ENCODE assay signal across 26 cellular contexts in genomic region chr17:14032234-14032633, GRCh38. TPM values are rescaled to one million over a fixed set of nuclear protein-coding genes. Genes with fewer than 3 reads are reported as not detected.
DNase-seq lines count a peak whose midpoint lies in the region; ATAC-seq, FAIRE-seq and TF ChIP-seq lines count a peak whose summit lies in the region.
"Had no signal": no experiment of that assay in that cellular context is flagged by ENCODE, and none has a peak within 500 bp of the region (broad histone marks: within the 10 kb centered on the region; RNA-seq: fewer than 3 reads in every experiment).

No MANE protein-coding gene starts in this region.

- H3K27ac ChIP-seq in HepG2 (ENCODE audit: extremely low read length, insufficient read depth, low read length) (no peak overlapping the region), right lobe of liver (no peak overlapping the region), neural cell (ENCODE audit: low read length) (peak overlapping the region; percentile 20)
- H3K27ac ChIP-seq: A549; BLaER1 treated with 17β-estradiol and CSF1 and Interleukin-3, amounts not matched to agents 10 nM and 100 nM; GM23248 had no signal

- no peak overlapping the region for H3K4me3 Mint-ChIP-seq in stimulated activated memory B cell treated with anti-CD40 and anti-IgM and Interleukin-4, amounts not matched to agents 10 μg/mL and 1 μg/mL and 100 μg/mL, for 72 hours
- H3K4me3 Mint-ChIP-seq: CD14-positive monocyte; CD4-positive, alpha-beta T cell; CD8-positive, alpha-beta memory T cell had no signal

- no peaks in the 10 kb centered on the region for H3K9me3 ChIP-seq in HepG2 (ENCODE audit: low read length)
- no peaks in the 10 kb centered on the region for H3K9me3 ChIP-seq in right lobe of liver
- H3K9me3 ChIP-seq in neural cell (ENCODE audit: low read length): no peaks in the 10 kb centered on the region
- H3K9me3 ChIP-seq: A549, BE2C had no signal

- TF ChIP-seq CTCF in HepG2 (CRISPR knock-in tag; IDR thresholded peaks at IDR 0.05): no peak
- TF ChIP-seq CTCF in right lobe of liver (IDR thresholded peaks at IDR 0.05): no peak
- TF ChIP-seq CTCF in neural cell (IDR thresholded peaks at IDR 0.05; ENCODE audit: poor library complexity, severe bottlenecking): no peak

- no peak for ATAC-seq in HepG2
- no peak for ATAC-seq in right lobe of liver
- no peak for ATAC-seq in stimulated activated memory B cell treated with anti-CD40 and anti-IgM and Interleukin-4, amounts not matched to agents 10 μg/mL and 1 μg/mL and 100 μg/mL, for 72 hours
- ATAC-seq: A549, GM12878 had no signal

- TSS peak; percentile 38 for BruUV-seq in HepG2 (replicated peaks; lab: Mats Ljungman, UMichigan)

- intact Hi-C loops in HepG2 (cut with micrococcal nuclease; ENCODE audit: unreplicated experiment): no loop called here
- intact Hi-C loops in right lobe of liver (cut with DNase I): no loop called here

- no peak for TF ChIP-seq RAD21 in HepG2 (CRISPR knock-in tag; IDR thresholded peaks at IDR 0.05)
- no peak for TF ChIP-seq RAD21 in neural cell (conservative IDR thresholded peaks at IDR 0.05)

- H3K27me3 ChIP-seq in HepG2 (ENCODE audit: control insufficient read depth in 1 of 2, insufficient read depth in 2 of 2, low read length in 2 of 2) (no peaks in the 10 kb centered on the region), right lobe of liver (no peaks in the 10 kb centered on the region), neural cell (ENCODE audit: insufficient read depth, low read depth, low read length) (no peaks in the 10 kb centered on the region)
- H3K27me3 ChIP-seq: BE2C; BLaER1 treated with 17β-estradiol and CSF1 and Interleukin-3, amounts not matched to agents 10 nM and 100 nM had no signal

- TF ChIP-seq EP300 in HepG2 (IDR thresholded peaks at IDR 0.05; ENCODE audit: low read depth in 2 of 2, low read length in 2 of 2) (no peak), HepG2 (CRISPR knock-in tag; IDR thresholded peaks at IDR 0.05; ENCODE audit: borderline replicate concordance) (no peak), neural cell (conservative IDR thresholded peaks at IDR 0.05; ENCODE audit: poor library complexity, severe bottlenecking) (peak; percentile 52)

- in situ Hi-C loops in HepG2 (cut with HindIII; ENCODE audit: extremely low pct_ligation_motif_present, low pct_unique_long_range_greater_than_20kb): loop anchor here (10.0 kb wide), 1 partner anchor 63 kb away; no protein-coding TSS in a partner anchor

- H3K36me3 ChIP-seq in HepG2 (replicated peaks in 1 of 2; ENCODE audit: control insufficient read depth in 1 of 2, insufficient read depth in 2 of 2, low read length in 2 of 2) (peaks cover 3 to 10% of the 10 kb centered on the region in 2 experiments), right lobe of liver (no peaks in the 10 kb centered on the region), neural cell (ENCODE audit: insufficient read depth, low read length) (no peaks in the 10 kb centered on the region)
- H3K36me3 ChIP-seq: BE2C had no signal

- H2AFZ ChIP-seq in HepG2 (ENCODE audit: low read length) (no peak overlapping the region), neural cell (ENCODE audit: low read depth, low read length) (no peak overlapping the region)
- H2AFZ ChIP-seq: GM23248 had no signal

- H3K27ac Mint-ChIP-seq in stimulated activated memory B cell treated with anti-CD40 and anti-IgM and Interleukin-4, amounts not matched to agents 10 μg/mL and 1 μg/mL and 100 μg/mL, for 72 hours: no peak overlapping the region
- H3K27ac Mint-ChIP-seq: CD4-positive, alpha-beta T cell had no signal

- H3K4me2 ChIP-seq in HepG2 (ENCODE audit: low read depth, low read length) (no peak overlapping the region), neural cell (ENCODE audit: low read length) (no peak overlapping the region)
- H3K4me2 ChIP-seq: A549; BLaER1 treated with 17β-estradiol and CSF1 and Interleukin-3, amounts not matched to agents 10 nM and 100 nM had no signal

- no peaks in the 10 kb centered on the region for H4K20me1 ChIP-seq in HepG2 (ENCODE audit: insufficient read depth, low read length)
- no peaks in the 10 kb centered on the region for H4K20me1 ChIP-seq in neural cell (ENCODE audit: insufficient read depth)
- H4K20me1 ChIP-seq: BLaER1 treated with 17β-estradiol and CSF1 and Interleukin-3, amounts not matched to agents 10 nM and 100 nM had no signal

- no peak for FAIRE-seq in HepG2 (lab: Jason Lieb, UNC)
- FAIRE-seq: A549, D721Med, GM12878, GM19239, H1 had no signal

- H3K4me3 ChIP-seq in HepG2 (replicated peaks in 1 of 3; ENCODE audit: insufficient read depth in 1 of 3, low read depth in 2 of 3, low read length in 3 of 3) (no peak overlapping the region), right lobe of liver (no peak overlapping the region), neural cell (ENCODE audit: low read length) (peak overlapping the region; percentile 2)
- H3K4me3 ChIP-seq: A549; BLaER1 treated with 17β-estradiol and CSF1 and Interleukin-3, amounts not matched to agents 10 nM and 100 nM; GM12878; GM23248 had no signal

- no peaks in the 10 kb centered on the region for H3K9me2 ChIP-seq in neural cell (ENCODE audit: insufficient read depth, low read length)

- CTCF ChIA-PET in HepG2 (lab: Yijun Ruan, JAX; ENCODE audit: low intra/inter-chr PET ratio, low total read pairs): no interaction called here

- POLR2A ChIA-PET in HepG2 (lab: Yijun Ruan, JAX): no interaction called here

- WGBS in HepG2 (ENCODE audit: low lambda C conversion rate): 98% methylated on average over 3 of the region's 3 CpGs
- WGBS in right lobe of liver (ENCODE audit: insufficient coverage, low coverage, low lambda C conversion rate, missing lambda C conversion rate): 95% methylated on average over 3 of the region's 3 CpGs

- peaks cover 60% of the 10 kb centered on the region for H3K36me3 Mint-ChIP-seq in stimulated activated memory B cell treated with anti-CD40 and anti-IgM and Interleukin-4, amounts not matched to agents 10 μg/mL and 1 μg/mL and 100 μg/mL, for 72 hours

- no peaks in the 10 kb centered on the region for H3F3A ChIP-seq in neural cell (ENCODE audit: insufficient read depth, low read length, poor library complexity, severe bottlenecking)

- H3K9ac ChIP-seq in HepG2 (ENCODE audit: insufficient read depth, low read depth, low read length): no peak overlapping the region
- no peak overlapping the region for H3K9ac ChIP-seq in neural cell (ENCODE audit: low read length)
- H3K9ac ChIP-seq: BLaER1 treated with 17β-estradiol and CSF1 and Interleukin-3, amounts not matched to agents 10 nM and 100 nM; GM23248 had no signal

- H3K4me1 ChIP-seq in HepG2 (ENCODE audit: insufficient read depth, low read length) (no peaks in the 10 kb centered on the region), right lobe of liver (no peaks in the 10 kb centered on the region)
- H3K4me1 ChIP-seq: A549; BE2C; BLaER1 treated with 17β-estradiol and CSF1 and Interleukin-3, amounts not matched to agents 10 nM and 100 nM had no signal

- H3K79me2 ChIP-seq in HepG2 (ENCODE audit: insufficient read depth, low read length) (no peaks in the 10 kb centered on the region), neural cell (replicated peaks; ENCODE audit: insufficient read depth, low read length) (no peaks in the 10 kb centered on the region)

- no peaks in the 10 kb centered on the region for H3K4me1 Mint-ChIP-seq in stimulated activated memory B cell treated with anti-CD40 and anti-IgM and Interleukin-4, amounts not matched to agents 10 μg/mL and 1 μg/mL and 100 μg/mL, for 72 hours
- H3K4me1 Mint-ChIP-seq: CD14-positive monocyte had no signal

- TF ChIP-seq POLR2A in HepG2 (IDR thresholded peaks at IDR 0.05; ENCODE audit: insufficient read depth in 1 of 2, low read depth in 2 of 2, low read length in 2 of 2): no peak
- no peak for TF ChIP-seq POLR2A in right lobe of liver (IDR thresholded peaks at IDR 0.05)

- no peak for DNase-seq in HepG2 (ENCODE audit: low spot score)
- DNase-seq in right lobe of liver: no peak
- peak; percentile 68 for DNase-seq in NCI-H748 (lab: John Stamatoyannopoulos, UW; ENCODE audit: unreplicated experiment)
- no peak for DNase-seq in dermis blood vessel endothelial cell
- DNase-seq: 8988T; ACHN; AML-193; BE2C; CD4-positive, alpha-beta T cell; CD8-positive, alpha-beta memory T cell; DMS 273 treated with DMSO at 0.1 percent for 48 hours; DMS79; EL; GDM1; GM23248; H7; HCEC 1CT had no signal

- H3K9me3 Mint-ChIP-seq in stimulated activated memory B cell treated with anti-CD40 and anti-IgM and Interleukin-4, amounts not matched to agents 10 μg/mL and 1 μg/mL and 100 μg/mL, for 72 hours: peaks cover 2% of the 10 kb centered on the region
- H3K9me3 Mint-ChIP-seq: CD4-positive, alpha-beta T cell; CD8-positive, alpha-beta memory T cell had no signal

- H3K27me3 Mint-ChIP-seq in stimulated activated memory B cell treated with anti-CD40 and anti-IgM and Interleukin-4, amounts not matched to agents 10 μg/mL and 1 μg/mL and 100 μg/mL, for 72 hours: no peaks in the 10 kb centered on the region
- H3K27me3 Mint-ChIP-seq: CD4-positive, alpha-beta T cell had no signal

RNA-seq across cellular contexts. Expression of gene COX10, which starts 37.1 kb away (rescaled TPM):
- total RNA-seq in HepG2 (2016; rRNA removed; fragmentation: Illumina TruSeq; extraction: Trizol) (20.1 and 20.6 TPM in 2 replicates), right lobe of liver (10 to 100 TPM in 2 of 6 experiments, 1 to 10 TPM in 4; 6.8 to 23.0 (median 9.0) TPM), dermis blood vessel endothelial cell (14.1 and 21.1 TPM in 2 replicates)
- 18.1 and 18.3 TPM in 2 replicates for total RNA-seq in HepG2 (2016; cell fraction: cytosol; rRNA removed; fragmentation: Illumina TruSeq; extraction: Trizol; ENCODE audit: low read depth)
- 16.9 and 20.5 TPM in 2 replicates for total RNA-seq in HepG2 (2016; cell fraction: insoluble cytoplasmic fraction; rRNA removed; fragmentation: Illumina TruSeq; extraction: Trizol)
- total RNA-seq in HepG2 (2016; cell fraction: membrane; rRNA removed; fragmentation: Illumina TruSeq; extraction: Trizol): 26.4 and 26.7 TPM in 2 replicates
- 27.8 and 29.9 TPM in 2 replicates for total RNA-seq in HepG2 (2016; cell fraction: nucleus; rRNA removed; fragmentation: Illumina TruSeq; extraction: Trizol)
- polyA plus RNA-seq in HepG2 (2011; rRNA removed) (12.4 and 13.9 TPM in 2 replicates), neural cell (7.2 and 15.9 TPM in 2 replicates)
- polyA plus RNA-seq in HepG2 (2011; cell fraction: cytosol; rRNA removed): 16.3 and 17.6 TPM in 2 replicates
- polyA plus RNA-seq in HepG2 (2011; cell fraction: nucleus; rRNA removed): 12.9 and 14.5 TPM in 2 replicates
- 9.9 and 11.0 TPM in 2 replicates for polyA plus RNA-seq in HepG2 (2012)
- 13.0 and 16.0 TPM in 2 replicates for polyA plus RNA-seq in HepG2 (2016; cell fraction: cytosol; fragmentation: Illumina TruSeq; extraction: Trizol; ENCODE audit: low read depth)
- polyA plus RNA-seq in HepG2 (2016; cell fraction: insoluble cytoplasmic fraction; fragmentation: Illumina TruSeq; extraction: Trizol; ENCODE audit: low read depth): 16.1 and 19.3 TPM in 2 replicates
- polyA plus RNA-seq in HepG2 (2016; cell fraction: membrane; fragmentation: Illumina TruSeq; extraction: Trizol; ENCODE audit: low read depth): 17.8 and 20.2 TPM in 2 replicates
- polyA plus RNA-seq in HepG2 (2016; cell fraction: nucleus; fragmentation: Illumina TruSeq; extraction: Trizol; ENCODE audit: insufficient read depth, low read depth): 11.9 and 14.5 TPM in 2 replicates
- 26.5 and 30.3 TPM in 2 replicates for polyA minus RNA-seq in HepG2 (2011; rRNA and poly(A)+ RNA removed; ENCODE audit: low replicate concordance)
- polyA minus RNA-seq in HepG2 (2011; cell fraction: cytosol; rRNA and poly(A)+ RNA removed): 18.2 and 20.8 TPM in 2 replicates
- polyA minus RNA-seq in HepG2 (2011; cell fraction: nucleus; rRNA and poly(A)+ RNA removed): 49.0 and 54.1 TPM in 2 replicates
- polyA minus RNA-seq in neural cell: 38.5 and 41.9 TPM in 2 replicates
